16 cellular contexts compared by ENCODE assay signal in the genomic region with DNA sequence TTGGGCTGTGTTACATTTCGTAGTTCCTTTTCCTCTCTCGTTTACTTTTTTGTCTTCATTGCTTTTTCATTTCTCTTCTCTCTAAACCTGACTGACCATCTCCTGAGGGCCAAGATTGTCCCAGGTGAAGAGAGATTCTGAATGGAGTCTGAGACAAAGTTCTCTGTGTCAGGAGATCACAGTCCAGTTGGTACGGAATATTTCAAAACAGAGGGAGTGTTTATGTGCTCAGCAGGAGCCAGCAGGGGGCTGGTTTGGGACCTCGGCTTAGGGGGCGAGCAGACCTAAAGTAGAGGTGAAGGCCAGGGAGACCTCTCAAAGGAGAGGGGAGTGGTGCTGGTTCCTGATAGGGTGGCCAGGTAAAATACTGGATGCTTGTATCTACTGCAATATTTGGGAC. TPM values are rescaled to one million over a fixed set of nuclear protein-coding genes. Genes with fewer than 3 reads are reported as not detected.
DNase-seq lines count a peak whose midpoint lies in the region; ATAC-seq and TF ChIP-seq lines count a peak whose summit lies in the region.
"Had no signal": no experiment of that assay in that cellular context is flagged by ENCODE, and none has a peak within 500 bp of the region (broad histone marks: within the 10 kb centered on the region; RNA-seq: fewer than 3 reads in every experiment).

No MANE protein-coding gene starts in this region.

- H3K27ac Mint-ChIP-seq in type B pancreatic cell, result peak overlapping the region; percentile 19
- H3K27ac Mint-ChIP-seq: CD8-positive, alpha-beta T cell had no signal

- WGBS in right lobe of liver (ENCODE audit: insufficient coverage, low coverage, low lambda C conversion rate, missing lambda C conversion rate), result 46% methylated on average over 3 of the region's 5 CpGs
- 84 to 93% methylated on average over 5 of the region's 5 CpGs for WGBS in thyroid gland, 2 donors
- WGBS in neuronal stem cell (ENCODE audit: extremely low coverage in 2 of 2, insufficient read length in 2 of 2, insufficient replicate concordance in 1 of 2), 2 donors, result no CpG with 5 or more reads among the region's 5 CpGs

- ATAC-seq in right lobe of liver (peak in 3 of 4 donors; percentile 3 to 35 (median 3)), HG03378 (IDR thresholded peaks at IDR 0.05; ENCODE audit: unreplicated experiment) (no peak), GM21717 (IDR thresholded peaks at IDR 0.05; ENCODE audit: unreplicated experiment) (no peak)
- ATAC-seq: A549; CD8-positive, alpha-beta T cell; HCT116 had no signal

- DNase-seq in brain microvascular endothelial cell, result no peak
- no peak for DNase-seq in right lobe of liver
- no peak for DNase-seq in type B pancreatic cell (ENCODE audit: extremely low spot score, unreplicated experiment)
- no peak for DNase-seq in thyroid gland
- no peak for DNase-seq in neuronal stem cell (ENCODE audit: low spot score)
- DNase-seq: BE2C; CD8-positive, alpha-beta T cell; COR-L47; DMS53; GF-D8 had no signal

- H4K8ac ChIP-seq in neuronal stem cell (ENCODE audit: low read depth, low read length), result no peak overlapping the region

- no peaks in the 10 kb centered on the region for H4K20me1 ChIP-seq in OCI-LY3 (ENCODE audit: insufficient read depth, low read length)

- no peak overlapping the region for H3K18ac ChIP-seq in neuronal stem cell (ENCODE audit: low read length)

- no peak overlapping the region for H3K14ac ChIP-seq in neuronal stem cell (ENCODE audit: low read length)

- H3K4me2 ChIP-seq in OCI-LY3 (ENCODE audit: low read length) (peak overlapping the region; percentile 49), neuronal stem cell (ENCODE audit: insufficient read depth, low read length, poor library complexity, severe bottlenecking) (no peak overlapping the region)

- H2BK5ac ChIP-seq in neuronal stem cell (ENCODE audit: low read length), result no peak overlapping the region

- no peak overlapping the region for H3K4ac ChIP-seq in neuronal stem cell (ENCODE audit: low read length)

- H3K36me3 ChIP-seq in OCI-LY3 (replicated peaks; ENCODE audit: low read depth, low read length) (no peaks in the 10 kb centered on the region), brain microvascular endothelial cell (replicated peaks) (no peaks in the 10 kb centered on the region), right lobe of liver (no peaks in the 10 kb centered on the region), thyroid gland (no peaks in the 10 kb centered on the region), neuronal stem cell (replicated peaks in 1 of 2; ENCODE audit: control insufficient read depth in 2 of 2, insufficient read depth in 2 of 2, low read length in 2 of 2) (no peaks in the 10 kb centered on the region)
- H3K36me3 ChIP-seq: BE2C had no signal

- intact Hi-C loops in right lobe of liver (cut with DNase I) (no loop called here), thyroid gland (cut with DNase I) (no loop called here)

- no peak overlapping the region for H4K91ac ChIP-seq in neuronal stem cell (ENCODE audit: low read depth, low read length, poor library complexity)

- H3K27me3 ChIP-seq in OCI-LY3 (ENCODE audit: low read depth, low read length) (peaks cover 36% of the 10 kb centered on the region), brain microvascular endothelial cell (replicated peaks) (no peaks in the 10 kb centered on the region), right lobe of liver (no peaks in the 10 kb centered on the region), thyroid gland (no peaks in the 10 kb centered on the region), neuronal stem cell (ENCODE audit: control insufficient read depth in 3 of 3, insufficient read depth in 3 of 3, low read depth in 1 of 3, low read length in 3 of 3) (peaks cover 0 to 6% (median 0%) of the 10 kb centered on the region in 3 experiments)
- H3K27me3 ChIP-seq: BE2C had no signal

- no peak for TF ChIP-seq POLR2A in right lobe of liver (IDR thresholded peaks at IDR 0.05)
- no peak for TF ChIP-seq POLR2A in thyroid gland (IDR thresholded peaks at IDR 0.05)

- H2AFZ ChIP-seq in OCI-LY3 (ENCODE audit: low read depth, low read length), result 0 out of 2 replicates have a peak overlapping the region, but pooled peaks have one; percentile 43
- H2AFZ ChIP-seq in neuronal stem cell (ENCODE audit: low read length), result no peak overlapping the region

- in situ Hi-C loops in brain microvascular endothelial cell (cut with HindIII; ENCODE audit: low pct_ligation_motif_present, low sequenced_read_pairs), result no loop called here

- no peak overlapping the region for H3K27ac ChIP-seq in OCI-LY3 (ENCODE audit: low read length)
- H3K27ac ChIP-seq in brain microvascular endothelial cell, result no peak overlapping the region
- peak overlapping the region in 1 of 3 donors; percentile 22 for H3K27ac ChIP-seq in right lobe of liver
- no peak overlapping the region for H3K27ac ChIP-seq in thyroid gland
- no peak overlapping the region for H3K27ac ChIP-seq in neuronal stem cell (replicated peaks; ENCODE audit: low read length)
- H3K27ac ChIP-seq: C4-2B had no signal

- no peaks in the 10 kb centered on the region for H3K79me1 ChIP-seq in neuronal stem cell (ENCODE audit: low read depth, low read length)

- H2BK15ac ChIP-seq in neuronal stem cell (ENCODE audit: low read length), result no peak overlapping the region

- H3K4me3 Mint-ChIP-seq in type B pancreatic cell, result no peak overlapping the region
- H3K4me3 Mint-ChIP-seq: CD8-positive, alpha-beta T cell had no signal

- peaks cover 34% of the 10 kb centered on the region for H3K4me1 ChIP-seq in OCI-LY3 (ENCODE audit: low read length)
- peaks cover 0 to 23% (median 2%) of the 10 kb centered on the region in 4 donors for H3K4me1 ChIP-seq in right lobe of liver
- H3K4me1 ChIP-seq in thyroid gland, result no peaks in the 10 kb centered on the region
- H3K4me1 ChIP-seq in neuronal stem cell (ENCODE audit: control insufficient read depth in 2 of 2, insufficient read depth in 1 of 2, low read depth in 1 of 2, low read length in 2 of 2), result peaks cover 6 to 7% of the 10 kb centered on the region in 2 donors
- H3K4me1 ChIP-seq: BE2C had no signal

- H3K36me3 Mint-ChIP-seq in type B pancreatic cell, result no peaks in the 10 kb centered on the region
- H3K36me3 Mint-ChIP-seq: CD8-positive, alpha-beta T cell had no signal

- H3K9ac ChIP-seq in OCI-LY3 (ENCODE audit: low read length) (no peak overlapping the region), neuronal stem cell (ENCODE audit: low read depth, low read length, poor library complexity) (no peak overlapping the region)

- no peak overlapping the region for H2BK12ac ChIP-seq in neuronal stem cell (ENCODE audit: low read length)

- TF ChIP-seq CTCF in OCI-LY3 (IDR thresholded peaks at IDR 0.05; ENCODE audit: low read depth, low read length) (no peak), brain microvascular endothelial cell (IDR thresholded peaks at IDR 0.05; ENCODE audit: low read depth, low read length, missing control alignments) (peak; percentile 14), right lobe of liver (IDR thresholded peaks at IDR 0.05) (peak in 1 of 4 donors; percentile 9), type B pancreatic cell (conservative IDR thresholded peaks at IDR 0.05) (no peak), thyroid gland (IDR thresholded peaks at IDR 0.05) (no peak)

- peaks cover 35% of the 10 kb centered on the region for H3K4me1 Mint-ChIP-seq in type B pancreatic cell (ENCODE audit: unreplicated experiment)

- no peaks in the 10 kb centered on the region for H3K79me2 ChIP-seq in OCI-LY3 (ENCODE audit: low read length)

- H2AK5ac ChIP-seq in neuronal stem cell (ENCODE audit: low read depth, low read length), result no peak overlapping the region

- peaks cover 7% of the 10 kb centered on the region for H3K9me3 Mint-ChIP-seq in type B pancreatic cell
- H3K9me3 Mint-ChIP-seq: CD8-positive, alpha-beta T cell had no signal

- H3K4me3 ChIP-seq in OCI-LY3 (ENCODE audit: low read length) (peak overlapping the region; percentile 15; the same call in 1 of the 2 replicates), brain microvascular endothelial cell (ENCODE audit: low read depth, low read length) (no peak overlapping the region), right lobe of liver (no peak overlapping the region), thyroid gland (replicated peaks in 1 of 3) (no peak overlapping the region), neuronal stem cell (ENCODE audit: low read length in 2 of 2) (no peak overlapping the region)
- H3K4me3 ChIP-seq: A549 had no signal

- H2BK120ac ChIP-seq in neuronal stem cell (ENCODE audit: low read depth, low read length), result no peak overlapping the region

- H3K9me3 ChIP-seq in OCI-LY3 (ENCODE audit: insufficient read depth, low read length), result no peaks in the 10 kb centered on the region
- H3K9me3 ChIP-seq in right lobe of liver, result no peaks in the 10 kb centered on the region
- no peaks in the 10 kb centered on the region for H3K9me3 ChIP-seq in thyroid gland
- H3K9me3 ChIP-seq in neuronal stem cell (replicated peaks in 1 of 2; ENCODE audit: control insufficient read depth in 2 of 2, insufficient read depth in 1 of 2, low read depth in 1 of 2, low read length in 2 of 2), result no peaks in the 10 kb centered on the region
- H3K9me3 ChIP-seq: A549, BE2C had no signal

- H3K23ac ChIP-seq in neuronal stem cell (ENCODE audit: low read depth, low read length, poor library complexity), result no peak overlapping the region

- H3K27me3 Mint-ChIP-seq in type B pancreatic cell, result peaks cover 18% of the 10 kb centered on the region

RNA-seq across cellular contexts. Expression of gene KCTD6, which starts 5.9 kb away (rescaled TPM):
- 1 to 10 TPM; 4.3 to 9.6 (median 8.0) TPM for total RNA-seq in right lobe of liver
- 23.5 and 24.9 TPM in 2 replicates for total RNA-seq in type B pancreatic cell (ENCODE audit: low replicate concordance)
- total RNA-seq in thyroid gland, result 10 to 100 TPM; 16.6 to 33.6 (median 21.3) TPM
- 31.2 TPM for polyA plus RNA-seq in neuronal stem cell (2013, experiment 1 of 2)
- 30.7 TPM for polyA plus RNA-seq in neuronal stem cell (2013, experiment 2 of 2)

RNA-seq across cellular contexts. Expression of gene ACOX2, which starts 51.0 kb away (rescaled TPM):
- total RNA-seq in right lobe of liver (100 to 1,000 TPM in 3 of 6 experiments, 10 to 100 TPM in 3; 67.8 to 269 (median 149) TPM), type B pancreatic cell (ENCODE audit: low replicate concordance) (5.6 and 6.9 TPM in 2 replicates), thyroid gland (10 to 100 TPM; 17.8 to 62.2 (median 37.4) TPM)
- polyA plus RNA-seq in neuronal stem cell (2013, experiment 1 of 2), result 6.1 TPM
- polyA plus RNA-seq in neuronal stem cell (2013, experiment 2 of 2), result 5.8 TPM
- total RNA-seq: CD8-positive, alpha-beta T cell had no signal

RNA-seq across cellular contexts. Expression of gene PDHB, which starts 52.4 kb away (rescaled TPM):
- 10 to 100 TPM; 35.5 to 70.2 (median 47.3) TPM for total RNA-seq in right lobe of liver
- total RNA-seq in type B pancreatic cell (ENCODE audit: low replicate concordance), result 72.1 and 76.9 TPM in 2 replicates
- 100 to 1,000 TPM in 1 of 4 donors, 10 to 100 TPM in 3; 51.5 to 139 (median 77.0) TPM for total RNA-seq in thyroid gland
- polyA plus RNA-seq in neuronal stem cell (2013, experiment 1 of 2), result 89.2 TPM
- 84.7 TPM for polyA plus RNA-seq in neuronal stem cell (2013, experiment 2 of 2)

Comparison
In these comparisons a context has a peak if more than half of its experiments do, and no peak if none do; other contexts are left out.
1. ATAC-seq: peak in right lobe of liver (3 of 4); none in HG03378 (single experiment) and GM21717 (single experiment).